ENCODE assay signal across 24 cellular contexts in genomic region chr14:102883028-102883953, GRCh38. TPM values are rescaled to one million over a fixed set of nuclear protein-coding genes. Genes with fewer than 3 reads are reported as not detected.
A peak's percentile ranks its signal among the peaks of the same experiment; 100 is the strongest.
DNase-seq lines count a peak whose midpoint lies in the region; ATAC-seq and TF ChIP-seq lines count a peak whose summit lies in the region.
"Had no signal": no experiment of that assay in that cellular context is flagged by ENCODE, and none has a peak within 500 bp of the region (broad histone marks: within the 10 kb centered on the region; RNA-seq: fewer than 3 reads in every experiment).

No MANE protein-coding gene starts in this region.

- peak; percentile 29 for DNase-seq in activated T-cell treated with anti-CD3 and anti-CD28 coated beads, Interleukin-2, amount 50 U/mL, for 24 hours
- DNase-seq in activated T-cell treated with anti-CD3 and anti-CD28 coated beads, Interleukin-2, amount 50 U/mL, for 1 hour, result no peak
- DNase-seq in activated T-helper 2 cell treated with anti-CD3 and anti-CD28 coated beads, Interferon-gamma antibody, Interleukin-2, Interleukin-4, amounts not matched to agents 10 μg/mL and 5 μg/mL and 100 μg/mL, durations not matched to agents 14 hours and 24 hours and 36 hours (ENCODE audit: low spot score), result no peak
- peak; percentile 32 for DNase-seq in stimulated activated CD8-positive, alpha-beta memory T cell treated with anti-CD3 and anti-CD28 coated beads, Interleukin-4, amount 100 ng/mL, for 48 hours
- DNase-seq in midbrain (lab: John Stamatoyannopoulos, UW) (no peak), breast epithelium (ENCODE audit: low spot score in 2 of 2) (no peak)
- DNase-seq: activated CD8-positive, alpha-beta memory T cell treated with anti-CD3 and anti-CD28 coated beads, Interleukin-2, amount 50 U/mL, for 48 hours; effector CD8-positive, alpha-beta T cell; foreskin melanocyte; GOT3; Kasumi-1; NCI-H187 treated with DMSO at 0.1 percent for 48 hours; NCI-H2227 treated with DMSO at 0.1 percent for 48 hours; NCI-H748 treated with DMSO at 0.1 percent for 48 hours; substantia nigra; T-helper 9 cell had no signal

- no peaks in the 10 kb centered on the region for H3K36me3 ChIP-seq in breast epithelium

- TF ChIP-seq POLR2A in breast epithelium (IDR thresholded peaks at IDR 0.05), result no peak

- intact Hi-C loops in activated T-helper 2 cell treated with anti-CD3 and anti-CD28 coated beads, Interferon-gamma antibody, Interleukin-2, Interleukin-4, amounts not matched to agents 10 μg/mL and 5 μg/mL and 100 μg/mL, durations not matched to agents 14 hours and 24 hours and 36 hours (cut with micrococcal nuclease), result loop anchor here (1.0 to 10.0 kb wide), 2 partner anchors 61 to 108 kb away; partner anchors contain the start of gene TRAF3
- intact Hi-C loops in breast epithelium (cut with DNase I; ENCODE audit: low total_unique reads), result no loop called here

- H3K4me3 Mint-ChIP-seq in activated T-cell treated with anti-CD3 and anti-CD28 coated beads, Interleukin-2, amount 50 U/mL, for 24 hours, result no peak overlapping the region
- no peak overlapping the region for H3K4me3 Mint-ChIP-seq in T-helper 1 cell treated with Interleukin-12 subunit alpha and Interleukin-12 subunit beta and Interleukin-4 antibody, amounts not matched to agents 30 μg/mL and 1 μg/mL, for 36 hours
- H3K4me3 Mint-ChIP-seq in activated T-helper 2 cell treated with anti-CD3 and anti-CD28 coated beads, Interferon-gamma antibody, Interleukin-2, Interleukin-4, amounts not matched to agents 10 μg/mL and 5 μg/mL and 100 μg/mL, durations not matched to agents 14 hours and 24 hours and 36 hours (ENCODE audit: low read depth), result no peak overlapping the region
- H3K4me3 Mint-ChIP-seq: brain, CD14-positive monocyte had no signal

- peaks cover 86% of the 10 kb centered on the region for H3K36me3 Mint-ChIP-seq in activated T-cell treated with anti-CD3 and anti-CD28 coated beads, Interleukin-2, amount 50 U/mL, for 24 hours (ENCODE audit: low read depth)
- peaks cover 35% of the 10 kb centered on the region for H3K36me3 Mint-ChIP-seq in T-helper 1 cell treated with Interleukin-12 subunit alpha and Interleukin-12 subunit beta and Interleukin-4 antibody, amounts not matched to agents 30 μg/mL and 1 μg/mL, for 36 hours (ENCODE audit: low read depth)
- H3K36me3 Mint-ChIP-seq in activated T-helper 2 cell treated with anti-CD3 and anti-CD28 coated beads, Interferon-gamma antibody, Interleukin-2, Interleukin-4, amounts not matched to agents 10 μg/mL and 5 μg/mL and 100 μg/mL, durations not matched to agents 14 hours and 24 hours and 36 hours (ENCODE audit: low read depth), result peaks cover 70% of the 10 kb centered on the region

- H3K4me3 ChIP-seq in breast epithelium, result no peak overlapping the region
- H3K4me3 ChIP-seq: hepatocyte, smooth muscle cell had no signal

- H3K27ac ChIP-seq in breast epithelium, result no peak overlapping the region
- H3K27ac ChIP-seq: hepatocyte had no signal

- peaks cover 28% of the 10 kb centered on the region for H3K4me1 Mint-ChIP-seq in activated T-cell treated with anti-CD3 and anti-CD28 coated beads, Interleukin-2, amount 50 U/mL, for 24 hours (ENCODE audit: low read depth)
- H3K4me1 Mint-ChIP-seq in T-helper 1 cell treated with Interleukin-12 subunit alpha and Interleukin-12 subunit beta and Interleukin-4 antibody, amounts not matched to agents 30 μg/mL and 1 μg/mL, for 36 hours (ENCODE audit: low read depth), result peaks cover 5% of the 10 kb centered on the region
- peaks cover 16% of the 10 kb centered on the region for H3K4me1 Mint-ChIP-seq in activated T-helper 2 cell treated with anti-CD3 and anti-CD28 coated beads, Interferon-gamma antibody, Interleukin-2, Interleukin-4, amounts not matched to agents 10 μg/mL and 5 μg/mL and 100 μg/mL, durations not matched to agents 14 hours and 24 hours and 36 hours (ENCODE audit: low read depth)
- H3K4me1 Mint-ChIP-seq: CD14-positive monocyte had no signal

- no peaks in the 10 kb centered on the region for H3K27me3 Mint-ChIP-seq in activated T-cell treated with anti-CD3 and anti-CD28 coated beads, Interleukin-2, amount 50 U/mL, for 24 hours
- H3K27me3 Mint-ChIP-seq in T-helper 1 cell treated with Interleukin-12 subunit alpha and Interleukin-12 subunit beta and Interleukin-4 antibody, amounts not matched to agents 30 μg/mL and 1 μg/mL, for 36 hours (ENCODE audit: low read depth), result no peaks in the 10 kb centered on the region
- H3K27me3 Mint-ChIP-seq in activated T-helper 2 cell treated with anti-CD3 and anti-CD28 coated beads, Interferon-gamma antibody, Interleukin-2, Interleukin-4, amounts not matched to agents 10 μg/mL and 5 μg/mL and 100 μg/mL, durations not matched to agents 14 hours and 24 hours and 36 hours (ENCODE audit: low read depth), result no peaks in the 10 kb centered on the region
- H3K27me3 Mint-ChIP-seq: brain had no signal

- H3K4me1 ChIP-seq in breast epithelium, result no peaks in the 10 kb centered on the region

- TF ChIP-seq CTCF in breast epithelium (IDR thresholded peaks at IDR 0.05), result no peak

- H3K27me3 ChIP-seq in breast epithelium, result no peaks in the 10 kb centered on the region
- H3K27me3 ChIP-seq: hepatocyte had no signal

- no peak for ATAC-seq in HG03159 (IDR thresholded peaks at IDR 0.05; ENCODE audit: unreplicated experiment)
- ATAC-seq: esophagus mucosa, SK-N-SH treated with all-trans-retinoic acid at 6 μM for 48 hours had no signal

- peak overlapping the region; percentile 89 for H3K27ac Mint-ChIP-seq in activated T-cell treated with anti-CD3 and anti-CD28 coated beads, Interleukin-2, amount 50 U/mL, for 24 hours
- peak overlapping the region; percentile 5 for H3K27ac Mint-ChIP-seq in T-helper 1 cell treated with Interleukin-12 subunit alpha and Interleukin-12 subunit beta and Interleukin-4 antibody, amounts not matched to agents 30 μg/mL and 1 μg/mL, for 36 hours
- peak overlapping the region; percentile 69 for H3K27ac Mint-ChIP-seq in activated T-helper 2 cell treated with anti-CD3 and anti-CD28 coated beads, Interferon-gamma antibody, Interleukin-2, Interleukin-4, amounts not matched to agents 10 μg/mL and 5 μg/mL and 100 μg/mL, durations not matched to agents 14 hours and 24 hours and 36 hours

- no peaks in the 10 kb centered on the region for H3K9me3 ChIP-seq in breast epithelium

- no peaks in the 10 kb centered on the region for H3K9me3 Mint-ChIP-seq in activated T-cell treated with anti-CD3 and anti-CD28 coated beads, Interleukin-2, amount 50 U/mL, for 24 hours
- no peaks in the 10 kb centered on the region for H3K9me3 Mint-ChIP-seq in T-helper 1 cell treated with Interleukin-12 subunit alpha and Interleukin-12 subunit beta and Interleukin-4 antibody, amounts not matched to agents 30 μg/mL and 1 μg/mL, for 36 hours
- no peaks in the 10 kb centered on the region for H3K9me3 Mint-ChIP-seq in activated T-helper 2 cell treated with anti-CD3 and anti-CD28 coated beads, Interferon-gamma antibody, Interleukin-2, Interleukin-4, amounts not matched to agents 10 μg/mL and 5 μg/mL and 100 μg/mL, durations not matched to agents 14 hours and 24 hours and 36 hours
- H3K9me3 Mint-ChIP-seq: brain had no signal

RNA-seq across cellular contexts. Expression of gene AMN, which starts 39.2 kb away (rescaled TPM):
- 0.44 and 0.55 TPM in 2 replicates for total RNA-seq in activated T-helper 2 cell treated with anti-CD3 and anti-CD28 coated beads, Interferon-gamma antibody, Interleukin-2, Interleukin-4, amounts not matched to agents 10 μg/mL and 5 μg/mL and 100 μg/mL, durations not matched to agents 14 hours and 24 hours and 36 hours
- under 1 TPM; 0.16 to 0.88 (median 0.66) TPM for total RNA-seq in breast epithelium

Comparison
In these comparisons a context has a peak if more than half of its experiments do, and no peak if none do; other contexts are left out.
1. DNase-seq: peak in activated T-cell treated with anti-CD3 and anti-CD28 coated beads, Interleukin-2, amount 50 U/mL, for 24 hours (single experiment) and stimulated activated CD8-positive, alpha-beta memory T cell treated with anti-CD3 and anti-CD28 coated beads, Interleukin-4, amount 100 ng/mL, for 48 hours (single experiment); none in activated T-cell treated with anti-CD3 and anti-CD28 coated beads, Interleukin-2, amount 50 U/mL, for 1 hour (single experiment), activated T-helper 2 cell treated with anti-CD3 and anti-CD28 coated beads, Interferon-gamma antibody, Interleukin-2, Interleukin-4, amounts not matched to agents 10 μg/mL and 5 μg/mL and 100 μg/mL, durations not matched to agents 14 hours and 24 hours and 36 hours (single experiment), midbrain (single experiment) and breast epithelium (0 of 2).
2. H3K27ac Mint-ChIP-seq: peak in every context shown above with its lines; median percentile 89 in activated T-cell treated with anti-CD3 and anti-CD28 coated beads, Interleukin-2, amount 50 U/mL, for 24 hours; 69 in activated T-helper 2 cell treated with anti-CD3 and anti-CD28 coated beads, Interferon-gamma antibody, Interleukin-2, Interleukin-4, amounts not matched to agents 10 μg/mL and 5 μg/mL and 100 μg/mL, durations not matched to agents 14 hours and 24 hours and 36 hours; 5 in T-helper 1 cell treated with Interleukin-12 subunit alpha and Interleukin-12 subunit beta and Interleukin-4 antibody, amounts not matched to agents 30 μg/mL and 1 μg/mL, for 36 hours.